In genomic region chr11:64754919-64755662, GRCh38 we compare ENCODE assay signal across 15 cellular contexts. TPM values are rescaled to one million over a fixed set of nuclear protein-coding genes. Genes with fewer than 3 reads are reported as not detected.
"Had no signal": no experiment of that assay in that cellular context is flagged by ENCODE, and none has a peak within 500 bp of the region (broad histone marks: within the 10 kb centered on the region; RNA-seq: fewer than 3 reads in every experiment).

No MANE protein-coding gene starts in this region.

- DNase-seq: activated CD4-positive, alpha-beta T cell treated with anti-CD3 and anti-CD28 coated beads, Interleukin-2, amount 50 U/mL, for 1 hour; activated CD4-positive, CD25-positive, alpha-beta regulatory T cell; activated naive CD4-positive, alpha-beta T cell treated with anti-CD3 and anti-CD28 coated beads, Interleukin-2, amount 50 U/mL, for 16 hours; activated T-cell treated with anti-CD3 and anti-CD28 coated beads for 4 hours; amniotic stem cell; cerebellar nuclear complex; erythroblast; glutamatergic neuron; immature natural killer cell; mesendoderm; stimulated activated CD4-positive, alpha-beta T cell treated with anti-CD3 and anti-CD28 coated beads, Interleukin-2, amount 100 ng/mL, for 24 hours; stimulated activated naive CD4-positive, alpha-beta T cell treated with Interleukin-2 at 50 U/mL for 16 hours had no signal

- H3K27me3 ChIP-seq: pancreas had no signal

- H3K4me3 ChIP-seq: pancreas had no signal

- H3K4me1 ChIP-seq: pancreas had no signal

- H3K9me3 ChIP-seq: pancreas had no signal

- H3K27ac ChIP-seq: pancreas had no signal

- H3K36me3 ChIP-seq: pancreas had no signal

- ATAC-seq: activated T-helper 17 cell treated with anti-CD3 and anti-CD28 coated beads, Interleukin-2, amount 50 U/mL, for 72 hours; pancreas had no signal

RNA-seq across cellular contexts. Expression of gene NRXN2, which starts 32.1 kb away (rescaled TPM):
- total RNA-seq: dermis microvascular lymphatic vessel endothelial cell had no signal
